18 cellular contexts compared by ENCODE assay signal in genomic region chr11:115330693-115331482, GRCh38.
DNase-seq lines count a peak whose midpoint lies in the region; ATAC-seq, FAIRE-seq and TF ChIP-seq lines count a peak whose summit lies in the region.
"Had no signal": no experiment of that assay in that cellular context is flagged by ENCODE, and none has a peak within 500 bp of the region (broad histone marks: within the 10 kb centered on the region; RNA-seq: fewer than 3 reads in every experiment).

No MANE protein-coding gene starts in this region.

- TF ChIP-seq POLR2A in IMR-90 (IDR thresholded peaks at IDR 0.05; ENCODE audit: low read depth, low read length) (no peak), H1 (IDR thresholded peaks at IDR 0.05; ENCODE audit: control extremely low read depth in 1 of 2, low read depth in 2 of 2, low read length in 2 of 2) (no peak)

- H2BK15ac ChIP-seq in IMR-90 (ENCODE audit: low read depth, low read length) = no peak overlapping the region
- H2BK15ac ChIP-seq in H1 (ENCODE audit: low read length) = no peak overlapping the region

- H3K79me1 ChIP-seq in IMR-90 (ENCODE audit: low read depth in 1 of 2, low read length in 2 of 2) = 0 out of 4 replicates have a peak, but pooled peaks cover 0 to 3% of the 10 kb centered on the region in 2 experiments
- H3K79me1 ChIP-seq in H1 (ENCODE audit: low read depth, low read length) = no peaks in the 10 kb centered on the region; the same call in 1 of the 2 replicates

- H3K4me1 ChIP-seq in IMR-90 (ENCODE audit: control insufficient read depth, insufficient read depth, low read length) (no peaks in the 10 kb centered on the region), H1 (replicated peaks in 1 of 4; ENCODE audit: control insufficient read depth in 3 of 4, insufficient read depth in 4 of 4, low read length in 3 of 4) (peaks cover 0 to 5% (median 0%) of the 10 kb centered on the region in 4 experiments; a peak in 1 of 7 replicates), neural progenitor cell (peaks cover 14% of the 10 kb centered on the region)

- POLR2A ChIA-PET in IMR-90 (lab: Charles Lee; ENCODE audit: unreplicated experiment) (no interaction called here), H1 (lab: Charles Lee; ENCODE audit: partially characterized antibody) (no interaction called here)

- H3K4ac ChIP-seq in IMR-90 (ENCODE audit: low read depth, low read length) (no peak overlapping the region), H1 (replicated peaks; ENCODE audit: insufficient read length, low read depth, low read length) (no peak overlapping the region)

- no peaks in the 10 kb centered on the region for H3K23me2 ChIP-seq in H1 (ENCODE audit: low read depth, low read length)

- peaks cover 4% of the 10 kb centered on the region for H3F3A ChIP-seq in neural progenitor cell (ENCODE audit: low read depth)

- H3K23ac ChIP-seq in IMR-90 (ENCODE audit: low read depth, low read length) (no peak overlapping the region), H1 (ENCODE audit: insufficient read length) (no peak overlapping the region)

- no peak overlapping the region for H3K27ac Mint-ChIP-seq in neural progenitor cell
- H3K27ac Mint-ChIP-seq: CD4-positive, alpha-beta memory T cell had no signal

- peaks cover 6% of the 10 kb centered on the region for H3K4me1 Mint-ChIP-seq in neural progenitor cell
- H3K4me1 Mint-ChIP-seq: CD4-positive, alpha-beta memory T cell had no signal

- no peak overlapping the region for H3K4me3 ChIP-seq in IMR-90 (ENCODE audit: insufficient read depth, low read depth, low read length)
- no peak overlapping the region for H3K4me3 ChIP-seq in H1 (ENCODE audit: extremely low read depth in 1 of 4, insufficient read depth in 2 of 4, low read depth in 3 of 4, low read length in 4 of 4)
- no peak overlapping the region for H3K4me3 ChIP-seq in neural progenitor cell

- H4K91ac ChIP-seq in IMR-90 (ENCODE audit: insufficient read depth, low read depth, low read length) = no peak overlapping the region
- no peak overlapping the region for H4K91ac ChIP-seq in H1 (replicated peaks; ENCODE audit: insufficient read length, low read length)

- H2AK5ac ChIP-seq in IMR-90 (ENCODE audit: low read depth, low read length) (no peak overlapping the region), H1 (ENCODE audit: low read depth, low read length) (no peak overlapping the region)

- no peaks in the 10 kb centered on the region for H3K9me3 Mint-ChIP-seq in neural progenitor cell
- H3K9me3 Mint-ChIP-seq: CD4-positive, alpha-beta memory T cell had no signal

- no peak overlapping the region for H2AK9ac ChIP-seq in IMR-90 (replicated peaks; ENCODE audit: low read depth, low read length, poor library complexity)

- H3K56ac ChIP-seq in IMR-90 (ENCODE audit: extremely low read depth, insufficient read depth, low read length) (no peak overlapping the region), H1 (replicated peaks; ENCODE audit: insufficient read length, low read depth, low read length) (no peak overlapping the region)

- H3K4me3 Mint-ChIP-seq in neural progenitor cell = no peak overlapping the region
- H3K4me3 Mint-ChIP-seq: CD4-positive, alpha-beta memory T cell had no signal

- H2BK20ac ChIP-seq in IMR-90 (ENCODE audit: low read depth, low read length) = no peak overlapping the region
- no peak overlapping the region for H2BK20ac ChIP-seq in H1 (ENCODE audit: low read length)

- TF ChIP-seq CTCF in D721Med (IDR thresholded peaks at IDR 0.05; ENCODE audit: insufficient read depth, missing control alignments) (no peak), IMR-90 (conservative IDR thresholded peaks at IDR 0.05; ENCODE audit: low read depth, low read length) (no peak), H1 (IDR thresholded peaks at IDR 0.05; ENCODE audit: control extremely low read depth in 1 of 3, insufficient read depth in 1 of 3, low read depth in 1 of 3, low read length in 3 of 3) (peak in 2 of 3 experiments; percentile 1 to 22; a peak in 1 of 4 replicates), neural progenitor cell (IDR thresholded peaks at IDR 0.05) (peak; percentile 25)

- H3K27me3 ChIP-seq in IMR-90 (ENCODE audit: control insufficient read depth, insufficient read depth, low read length) = no peaks in the 10 kb centered on the region
- no peaks in the 10 kb centered on the region for H3K27me3 ChIP-seq in H1 (replicated peaks in 1 of 4; ENCODE audit: control insufficient read depth in 3 of 4, extremely low read depth in 1 of 4, insufficient read depth in 3 of 4, low read length in 3 of 4)
- H3K27me3 ChIP-seq in neural progenitor cell = no peaks in the 10 kb centered on the region
- H3K27me3 ChIP-seq: BE2C had no signal

- H3K18ac ChIP-seq in IMR-90 (ENCODE audit: low read depth, low read length) = no peak overlapping the region
- H3K18ac ChIP-seq in H1 (ENCODE audit: extremely low read depth, low read length) = no peak overlapping the region

- CTCF ChIA-PET in IMR-90 (lab: Yijun Ruan, JAX) (no interaction called here), H1 (lab: Charles Lee; ENCODE audit: partially characterized antibody) (interaction anchor here (0.6 to 1.6 kb wide), 6 partner anchors 22 to 1293 kb away, joined by 3 to 4 read pairs (median 3); no protein-coding TSS in a partner anchor)

- H3K9me3 ChIP-seq in IMR-90 (ENCODE audit: control insufficient read depth, insufficient read depth, low read length) (no peaks in the 10 kb centered on the region), H1 (ENCODE audit: insufficient read depth in 2 of 2, low read depth in 1 of 2, low read length in 1 of 2) (no peaks in the 10 kb centered on the region), neural progenitor cell (ENCODE audit: low read depth) (no peaks in the 10 kb centered on the region)
- H3K9me3 ChIP-seq: BE2C had no signal

- FAIRE-seq in D721Med (lab: Jason Lieb, UNC) = peak; percentile 44
- no peak for FAIRE-seq in H1 (lab: Jason Lieb, UNC)
- FAIRE-seq: H54 had no signal

- H3K9ac ChIP-seq in IMR-90 (ENCODE audit: low read depth, low read length) (no peak overlapping the region), H1 (replicated peaks in 1 of 4; ENCODE audit: extremely low read depth in 1 of 4, low read depth in 3 of 4, low read length in 3 of 4) (no peak overlapping the region), neural progenitor cell (no peak overlapping the region)

- H3K4me2 ChIP-seq in IMR-90 (ENCODE audit: low read depth, low read length) = no peak overlapping the region
- no peak overlapping the region for H3K4me2 ChIP-seq in H1 (ENCODE audit: insufficient read depth in 1 of 2, low read depth in 2 of 2, low read length in 2 of 2)
- no peak overlapping the region for H3K4me2 ChIP-seq in neural progenitor cell

- H3K79me2 ChIP-seq in H1 (ENCODE audit: control insufficient read depth in 1 of 2, insufficient read depth in 2 of 2, low read length in 2 of 2) (no peaks in the 10 kb centered on the region), neural progenitor cell (ENCODE audit: low read depth) (no peaks in the 10 kb centered on the region)

- H3K36me3 ChIP-seq in IMR-90 (ENCODE audit: control insufficient read depth, insufficient read depth, low read length) (no peaks in the 10 kb centered on the region), H1 (ENCODE audit: control insufficient read depth in 2 of 4, insufficient read depth in 4 of 4, low read length in 3 of 4) (no peaks in the 10 kb centered on the region), neural progenitor cell (no peaks in the 10 kb centered on the region)

- H4K5ac ChIP-seq in IMR-90 (ENCODE audit: low read depth, low read length) (no peak overlapping the region), H1 (ENCODE audit: insufficient read length, low read depth, low read length) (no peak overlapping the region)

- no CpG with 5 or more reads among the region's 3 CpGs for WGBS in IMR-90 (ENCODE audit: extremely low coverage in 2 of 2, insufficient read length in 1 of 2), 2 experiments
- WGBS in H1 (ENCODE audit: extremely low coverage in 1 of 2, insufficient coverage in 1 of 2, insufficient read length in 1 of 2, insufficient replicate concordance in 2 of 2, low coverage in 1 of 2, low lambda C conversion rate in 2 of 2, missing lambda C conversion rate in 1 of 2), 2 experiments = 89% methylated on average over 3 of the region's 3 CpGs; no CpG with 5 or more reads in 1 of the 2 experiments

- intact Hi-C loops in IMR-90 (cut with micrococcal nuclease) = loop anchor here (10.0 kb wide), 2 partner anchors 344 to 534 kb away; no protein-coding TSS in a partner anchor

- H2BK120ac ChIP-seq in IMR-90 (ENCODE audit: low read depth, low read length) = no peak overlapping the region
- no peak overlapping the region for H2BK120ac ChIP-seq in H1 (replicated peaks; ENCODE audit: low read depth, low read length)

- H3K27me3 Mint-ChIP-seq in neural progenitor cell (ENCODE audit: insufficient read depth, low read depth) = peaks cover 2% of the 10 kb centered on the region
- H3K27me3 Mint-ChIP-seq: CD4-positive, alpha-beta memory T cell had no signal

- H4K8ac ChIP-seq in IMR-90 (ENCODE audit: low read depth in 2 of 2, low read length in 2 of 2) (no peak overlapping the region), H1 (ENCODE audit: extremely low read depth, insufficient read depth, low read length) (no peak overlapping the region)

- TF ChIP-seq EP300 in H1 (IDR thresholded peaks at IDR 0.05; ENCODE audit: borderline replicate concordance in 1 of 2, low read depth in 2 of 2, low read length in 2 of 2) = no peak

- H2BK12ac ChIP-seq in H1 (ENCODE audit: low read depth, low read length) = no peak overlapping the region

- H3K14ac ChIP-seq in IMR-90 (replicated peaks; ENCODE audit: low read depth, low read length) (no peak overlapping the region), H1 (ENCODE audit: insufficient read length) (no peak overlapping the region)

- no peaks in the 10 kb centered on the region for H4K20me1 ChIP-seq in IMR-90 (ENCODE audit: insufficient read depth, low read length)
- no peaks in the 10 kb centered on the region for H4K20me1 ChIP-seq in H1 (replicated peaks in 1 of 2; ENCODE audit: control insufficient read depth in 1 of 2, insufficient read depth in 2 of 2, low read length in 2 of 2)
- H4K20me1 ChIP-seq in neural progenitor cell (ENCODE audit: low read depth) = peaks cover 7% of the 10 kb centered on the region

- dilution Hi-C loops in IMR-90 (cut with HindIII; ENCODE audit: low sequenced_read_pairs, unreplicated experiment) = no loop called here

- H2AFZ ChIP-seq in IMR-90 (replicated peaks; ENCODE audit: low read length, poor library complexity) (no peak overlapping the region), H1 (ENCODE audit: low read length) (no peak overlapping the region), neural progenitor cell (replicated peaks) (no peak overlapping the region)

- DNase-seq in D721Med (ENCODE audit: insufficient read length, low spot score) (no peak), IMR-90 (no peak), H1 (ENCODE audit: low read depth in 1 of 2, low spot score in 2 of 2) (no peak), neural progenitor cell (ENCODE audit: low spot score) (peak; percentile 17), LoVo (ENCODE audit: low spot score) (no peak)
- DNase-seq in stimulated activated CD4-positive, alpha-beta T cell treated with anti-CD3 and anti-CD28 coated beads, Interleukin-4, amount 100 ng/mL, for 1 hour = no peak
- DNase-seq: BE2C; CD4-positive, alpha-beta memory T cell; EL; Kasumi-1; NCI-H1417 treated with DMSO at 0.1 percent for 48 hours; NCI-H2081 treated with DMSO at 0.1 percent for 48 hours had no signal

- TF ChIP-seq RAD21 in IMR-90 (IDR thresholded peaks at IDR 0.05; ENCODE audit: low read length) (no peak), H1 (IDR thresholded peaks at IDR 0.05 in 1 of 2, conservative IDR thresholded peaks at IDR 0.05 in 1 of 2; ENCODE audit: low read depth in 2 of 2, low read length in 2 of 2) (peak in 1 of 2 experiments; percentile 11; a peak in 1 of 4 replicates)

- H3K27ac ChIP-seq in IMR-90 (ENCODE audit: insufficient read depth, low read length) (no peak overlapping the region), H1 (ENCODE audit: low read depth, low read length) (no peak overlapping the region), neural progenitor cell (no peak overlapping the region)

- in situ Hi-C loops in IMR-90 (cut with MboI; ENCODE audit: low sequenced_read_pairs) = loop anchor here (5.0 to 25.0 kb wide), 2 partner anchors 176 to 1356 kb away; no protein-coding TSS in a partner anchor

- H2BK5ac ChIP-seq in IMR-90 (ENCODE audit: low read depth, low read length, poor library complexity, severe bottlenecking) (no peak overlapping the region), H1 (ENCODE audit: low read depth, low read length) (no peak overlapping the region)

- ATAC-seq in IMR-90 (ENCODE audit: low read depth) (peak; percentile 24; the same call in 1 of the 2 replicates), HG02678 (IDR thresholded peaks at IDR 0.05; ENCODE audit: unreplicated experiment) (no peak), GM19455 (IDR thresholded peaks at IDR 0.05; ENCODE audit: unreplicated experiment) (no peak)
- ATAC-seq: Panc1, Right ventricle myocardium inferior, SK-N-SH treated with all-trans-retinoic acid at 6 μM for 48 hours had no signal

- no peaks in the 10 kb centered on the region for H3K36me3 Mint-ChIP-seq in neural progenitor cell
- H3K36me3 Mint-ChIP-seq: CD4-positive, alpha-beta memory T cell had no signal

- no peaks in the 10 kb centered on the region for H3K9me1 ChIP-seq in IMR-90 (ENCODE audit: insufficient read depth, low read length)

- no TSS peak for BruUV-seq in IMR-90 (replicated peaks; lab: Mats Ljungman, UMichigan)

Comparison
In these comparisons a context has a peak if more than half of its experiments do, and no peak if none do; other contexts are left out.
1. CTCF ChIP-seq: peak in H1 (2 of 3) and neural progenitor cell (single experiment); none in D721Med (single experiment) and IMR-90 (single experiment).